ENCODE assay signal across 23 cellular contexts in the genomic region with DNA sequence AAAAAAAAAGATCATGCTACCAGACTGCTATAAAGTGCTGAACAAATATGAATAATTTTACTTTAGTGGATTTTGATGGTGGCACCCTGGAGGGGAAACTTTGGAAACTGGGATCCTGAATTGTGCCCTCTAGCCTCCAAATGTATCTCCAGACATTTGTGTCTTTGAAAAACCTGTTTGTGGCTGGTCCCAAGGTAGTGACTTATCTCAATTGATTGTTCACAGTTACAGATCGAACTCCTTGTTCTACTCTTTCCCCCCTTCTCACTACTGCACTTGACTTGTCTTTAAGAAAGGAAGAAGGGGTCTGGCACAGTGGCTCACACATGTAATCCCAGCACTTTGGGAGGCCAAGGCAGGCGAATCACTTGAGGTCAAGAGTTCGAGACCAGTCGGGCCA. TPM values are rescaled to one million over a fixed set of nuclear protein-coding genes. Genes with fewer than 3 reads are reported as not detected.
"Had no signal": no experiment of that assay in that cellular context is flagged by ENCODE, and none has a peak within 500 bp of the region (broad histone marks: within the 10 kb centered on the region; RNA-seq: fewer than 3 reads in every experiment).

No MANE protein-coding gene starts in this region.

- H3K27me3 ChIP-seq: SJSA1 had no signal

- H3K9me3 Mint-ChIP-seq: IgD-negative memory B cell had no signal

- H3K36me3 ChIP-seq: SJSA1 had no signal

- DNase-seq: KBM-7, NCI-H1092 treated with DMSO at 0.1 percent for 48 hours, NCI-H1436, NCI-H187, NCI-H2029, NCI-H2081 treated with DMSO at 0.1 percent for 48 hours, NCI-H2171, NCI-H226, NCI-H446, NCI-H510A, NCI-H524 treated with DMSO at 0.1 percent for 48 hours, NCI-H69, NCI-H774, Right ventricle myocardium superior, RPMI8226, SIG-M5 had no signal

- FAIRE-seq: HTR-8/SVneo, RCC 7860 had no signal

- H3K27ac ChIP-seq: HL-60, SJSA1, SK-N-MC had no signal

- H3K4me3 Mint-ChIP-seq: IgD-negative memory B cell had no signal

- H3K9me3 ChIP-seq: SJSA1 had no signal

- H3K4me3 ChIP-seq: SJSA1, SK-N-MC had no signal

- H3K36me3 Mint-ChIP-seq: IgD-negative memory B cell had no signal

RNA-seq across cellular contexts. Expression of gene RGL3, which starts 10.5 kb away (rescaled TPM):
- total RNA-seq: MCF 10A, SJSA1 had no signal
